23 cellular contexts compared by ENCODE assay signal in the genomic region with DNA sequence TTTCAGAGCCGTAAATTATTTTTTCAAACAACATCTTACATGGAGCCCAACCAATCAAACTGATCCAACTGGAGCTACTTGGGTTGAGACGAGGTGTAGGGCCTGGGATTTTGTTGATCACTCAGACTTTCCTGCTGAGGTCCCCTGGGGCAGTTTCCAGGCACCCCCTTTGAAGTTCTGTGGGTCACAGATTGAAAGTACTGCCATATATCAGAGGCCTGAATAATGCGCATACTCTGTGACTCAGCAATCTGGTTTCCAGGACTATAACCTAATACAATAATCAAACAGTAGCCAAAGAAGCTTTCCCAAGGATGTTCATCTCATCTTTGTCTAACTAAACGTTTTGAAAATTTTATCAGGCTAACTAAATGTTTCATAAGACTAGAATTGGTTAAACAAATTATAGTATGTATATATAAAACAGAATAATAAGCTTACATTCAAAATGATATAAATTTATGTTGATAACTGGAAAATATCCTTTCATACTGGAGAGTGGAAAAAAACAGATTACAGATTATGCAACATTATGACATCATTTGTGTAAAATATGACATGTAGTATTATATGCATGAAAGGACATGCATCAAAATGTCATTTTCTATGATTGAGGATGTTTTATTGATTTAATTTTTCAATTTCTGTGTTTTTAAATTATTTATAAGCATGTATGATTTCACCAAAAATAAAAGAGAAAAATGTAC.
"Had no signal": no experiment of that assay in that cellular context is flagged by ENCODE, and none has a peak within 500 bp of the region (broad histone marks: within the 10 kb centered on the region; RNA-seq: fewer than 3 reads in every experiment).

No MANE protein-coding gene starts in this region.

- H2AFZ ChIP-seq: neural progenitor cell had no signal

- ATAC-seq: activated CD4-positive, CD25-positive, alpha-beta regulatory T cell treated with anti-CD3 and anti-CD28 coated beads, Interleukin-2, amount 50 U/mL, for 24 hours; activated CD8-positive, alpha-beta T cell treated with anti-CD3 and anti-CD28 coated beads, Interleukin-2, amount 10 ng/mL, durations not matched to agents 7 days and 5 days; esophagus mucosa; gastrocnemius medialis; left lung; naive thymus-derived CD8-positive, alpha-beta T cell had no signal

- H3K9me3 Mint-ChIP-seq: activated naive CD4-positive, alpha-beta T cell treated with anti-CD3 and anti-CD28 coated beads, Interleukin-2, amount 50 U/mL, for 72 hours; activated T-helper 1 cell treated with anti-CD3 and anti-CD28 coated beads, Interleukin-12 subunit alpha, Interleukin-12 subunit beta, Interleukin-2, Interleukin-4 antibody, amounts not matched to agents 30 ng/mL and 10 ng/mL and 1 ng/mL, durations not matched to agents 14 hours and 24 hours and 36 hours; central memory CD8-positive, alpha-beta T cell; neural progenitor cell had no signal

- H3K4me3 Mint-ChIP-seq: activated CD4-positive, alpha-beta T cell treated with anti-CD3 and anti-CD28 coated beads, Interleukin-2, amount 10 ng/mL, durations not matched to agents 24 days and 14 days; activated CD8-positive, alpha-beta T cell treated with anti-CD3 and anti-CD28 coated beads, Interleukin-2, amount 10 ng/mL, durations not matched to agents 7 days and 5 days; activated T-helper 1 cell treated with anti-CD3 and anti-CD28 coated beads, Interleukin-12 subunit alpha, Interleukin-12 subunit beta, Interleukin-2, Interleukin-4 antibody, amounts not matched to agents 30 ng/mL and 10 ng/mL and 1 ng/mL, durations not matched to agents 14 hours and 24 hours and 36 hours; central memory CD8-positive, alpha-beta T cell; naive thymus-derived CD8-positive, alpha-beta T cell; neural progenitor cell had no signal

- H3K4me1 ChIP-seq: breast epithelium, gastrocnemius medialis, left lung, neural progenitor cell, spleen, upper lobe of left lung had no signal

- H3K27me3 ChIP-seq: breast epithelium, gastrocnemius medialis, left lung, neural progenitor cell, spleen, upper lobe of left lung had no signal

- H3K4me3 ChIP-seq: breast epithelium, gastrocnemius medialis, left lung, lung, neural progenitor cell, spleen, upper lobe of left lung had no signal

- H3K9me3 ChIP-seq: breast epithelium, gastrocnemius medialis, left lung, spleen had no signal

- DNase-seq: activated CD4-positive, alpha-beta T cell treated with anti-CD3 and anti-CD28 coated beads, Interleukin-2, amount 10 ng/mL, durations not matched to agents 24 days and 14 days; activated CD8-positive, alpha-beta T cell treated with anti-CD3 and anti-CD28 coated beads, Interleukin-2, amount 10 ng/mL, durations not matched to agents 7 days and 5 days; activated gamma-delta T cell treated with Interleukin-2 at 50 U/mL for 16 hours; aorta; effector memory CD4-positive, alpha-beta T cell; gastrocnemius medialis; naive thymus-derived CD8-positive, alpha-beta T cell; spleen; stimulated activated CD4-positive, alpha-beta T cell treated with anti-CD3 and anti-CD28 coated beads, Interleukin-4, amount 100 ng/mL, for 24 hours; stimulated activated naive CD4-positive, alpha-beta T cell treated with Interleukin-2 at 50 U/mL for 16 hours; upper lobe of left lung had no signal

- H3K27ac ChIP-seq: breast epithelium, gastrocnemius medialis, left lung, neural progenitor cell, upper lobe of left lung had no signal

- FAIRE-seq: colon, endothelial cell of umbilical vein had no signal

- H3K27me3 Mint-ChIP-seq: activated CD4-positive, alpha-beta T cell treated with anti-CD3 and anti-CD28 coated beads, Interleukin-2, amount 10 ng/mL, durations not matched to agents 24 days and 14 days; central memory CD8-positive, alpha-beta T cell had no signal

- H3K4me1 Mint-ChIP-seq: central memory CD8-positive, alpha-beta T cell; neural progenitor cell had no signal

- H3K4me2 ChIP-seq: neural progenitor cell had no signal

- H3K27ac Mint-ChIP-seq: activated CD4-positive, alpha-beta T cell treated with anti-CD3 and anti-CD28 coated beads, Interleukin-2, amount 10 ng/mL, durations not matched to agents 24 days and 14 days; activated CD8-positive, alpha-beta T cell treated with anti-CD3 and anti-CD28 coated beads, Interleukin-2, amount 10 ng/mL, durations not matched to agents 7 days and 5 days; activated naive CD4-positive, alpha-beta T cell treated with anti-CD3 and anti-CD28 coated beads, Interleukin-2, amount 50 U/mL, for 72 hours; activated T-helper 1 cell treated with anti-CD3 and anti-CD28 coated beads, Interleukin-12 subunit alpha, Interleukin-12 subunit beta, Interleukin-2, Interleukin-4 antibody, amounts not matched to agents 30 ng/mL and 10 ng/mL and 1 ng/mL, durations not matched to agents 14 hours and 24 hours and 36 hours; naive thymus-derived CD8-positive, alpha-beta T cell; neural progenitor cell; progenitor cell of endocrine pancreas had no signal

- H3K36me3 ChIP-seq: breast epithelium, gastrocnemius medialis, left lung, neural progenitor cell, spleen, upper lobe of left lung had no signal

- H3K36me3 Mint-ChIP-seq: activated naive CD4-positive, alpha-beta T cell treated with anti-CD3 and anti-CD28 coated beads, Interleukin-2, amount 50 U/mL, for 72 hours; naive thymus-derived CD8-positive, alpha-beta T cell; neural progenitor cell had no signal

- H3K9ac ChIP-seq: neural progenitor cell had no signal
